18 cellular contexts compared by ENCODE assay signal in genomic region chr4:63492515-63492914, GRCh38.
DNase-seq lines count a peak whose midpoint lies in the region; ATAC-seq lines count a peak whose summit lies in the region.
"Had no signal": no experiment of that assay in that cellular context is flagged by ENCODE, and none has a peak within 500 bp of the region (broad histone marks: within the 10 kb centered on the region; RNA-seq: fewer than 3 reads in every experiment).

No MANE protein-coding gene starts in this region.

- peak; percentile 55 for ATAC-seq in GM18511 (IDR thresholded peaks at IDR 0.05; ENCODE audit: unreplicated experiment)
- peak; percentile 49 for ATAC-seq in HG03432 (IDR thresholded peaks at IDR 0.05; ENCODE audit: unreplicated experiment)
- ATAC-seq: T-cell had no signal

- DNase-seq in SK-N-MC (ENCODE audit: low read depth, low spot score) (peak; percentile 90), fibroblast of the conjunctiva (ENCODE audit: low read depth) (peak; percentile 6), GDM1 (lab: John Stamatoyannopoulos, UW) (no peak), NCI-H1417 (lab: John Stamatoyannopoulos, UW) (no peak), iPS-NIHi11 (ENCODE audit: low spot score) (no peak)
- DNase-seq: AML-193; CD4-positive, alpha-beta T cell; DMS79 treated with DMSO at 0.1 percent for 48 hours; IMR-90; NCI-H1092; NCI-H1694; NCI-H446; NCI-H748 treated with DMSO at 0.1 percent for 48 hours; Peyer's patch; SJCRH30; T-cell had no signal

- peak overlapping the region; percentile 90 for H3K9ac ChIP-seq in SK-N-MC (ENCODE audit: insufficient read length)

- H3K9me3 ChIP-seq in SK-N-MC (ENCODE audit: low read depth, low read length) = no peaks in the 10 kb centered on the region
- H3K9me3 ChIP-seq: Peyer's patch, SJCRH30 had no signal

- peaks cover 3% of the 10 kb centered on the region; the same call in 1 of the 2 replicates for H3K36me3 ChIP-seq in SK-N-MC (ENCODE audit: insufficient read depth, low read length)
- H3K36me3 ChIP-seq: Peyer's patch, SJCRH30 had no signal

- peak overlapping the region; percentile 85 for H3K4me3 ChIP-seq in SK-N-MC
- H3K4me3 ChIP-seq: Peyer's patch, SJCRH30 had no signal

- peak overlapping the region; percentile 99 for H3K27ac ChIP-seq in SK-N-MC
- H3K27ac ChIP-seq: Peyer's patch, SJCRH30 had no signal

Comparison
In these comparisons a context has a peak if more than half of its experiments do, and no peak if none do; other contexts are left out.
1. DNase-seq: peak in SK-N-MC (single experiment) and fibroblast of the conjunctiva (single experiment); none in GDM1 (single experiment), NCI-H1417 (0 of 3) and iPS-NIHi11 (single experiment).